In the genomic region with DNA sequence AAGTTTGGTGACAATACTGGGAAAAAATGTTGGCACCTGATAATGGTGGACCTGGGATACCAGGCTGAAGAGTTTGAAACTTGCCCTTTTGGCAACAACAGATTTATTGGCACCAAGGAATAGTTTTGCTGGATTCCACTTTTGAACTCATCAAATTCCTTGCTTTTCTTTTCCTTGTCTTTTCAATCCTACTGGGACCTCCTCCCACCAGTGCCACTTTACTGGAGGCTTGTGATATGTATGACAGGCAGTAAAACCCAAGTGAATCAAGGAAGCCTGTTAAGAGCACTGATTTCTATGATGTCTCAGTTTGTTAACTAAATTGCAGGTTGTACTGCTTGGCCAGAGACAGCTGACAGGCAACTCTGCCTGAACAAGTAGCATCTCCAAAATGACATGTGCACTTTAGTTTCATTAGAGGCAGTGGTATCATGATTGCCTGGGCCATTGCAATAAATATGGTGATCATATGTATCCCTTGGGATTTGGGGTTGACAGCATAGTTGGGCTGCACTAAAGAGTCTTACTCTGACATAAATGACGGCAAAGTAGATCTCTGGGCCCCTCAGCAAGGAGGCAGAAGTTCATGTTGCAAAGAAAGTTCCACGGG, we compare ENCODE assay signal across 9 cellular contexts.
"Had no signal": no experiment of that assay in that cellular context is flagged by ENCODE, and none has a peak within 500 bp of the region (broad histone marks: within the 10 kb centered on the region; RNA-seq: fewer than 3 reads in every experiment).

No MANE protein-coding gene starts in this region.

- H3K4me1 Mint-ChIP-seq: GM23338, H9 had no signal

- H3K36me3 ChIP-seq: HAP-1 had no signal

- H3K27ac Mint-ChIP-seq: GM23338, H9, HFFc6 had no signal

- DNase-seq: GM23248, GOT3, H7, H9, HCEC 1CT, HFFc6 had no signal

- H3K27ac ChIP-seq: GM23248 had no signal

- H2AFZ ChIP-seq: GM23248, GM23338 had no signal

- H3K4me3 ChIP-seq: GM23248, GM23338, HAP-1 had no signal

- H3K9me3 ChIP-seq: HAP-1 had no signal

- H3K4me1 ChIP-seq: HAP-1 had no signal

- H3K4me3 Mint-ChIP-seq: GM23338, H9, HFFc6 had no signal

- ATAC-seq: GM23338, HCT116 had no signal

- H3K9ac ChIP-seq: GM23248 had no signal

- H3K9me3 Mint-ChIP-seq: GM23338, H9 had no signal

- H3K4me2 ChIP-seq: GM23338 had no signal
